Comparison of ENCODE assay signal across 8 cellular contexts in the genomic region with DNA sequence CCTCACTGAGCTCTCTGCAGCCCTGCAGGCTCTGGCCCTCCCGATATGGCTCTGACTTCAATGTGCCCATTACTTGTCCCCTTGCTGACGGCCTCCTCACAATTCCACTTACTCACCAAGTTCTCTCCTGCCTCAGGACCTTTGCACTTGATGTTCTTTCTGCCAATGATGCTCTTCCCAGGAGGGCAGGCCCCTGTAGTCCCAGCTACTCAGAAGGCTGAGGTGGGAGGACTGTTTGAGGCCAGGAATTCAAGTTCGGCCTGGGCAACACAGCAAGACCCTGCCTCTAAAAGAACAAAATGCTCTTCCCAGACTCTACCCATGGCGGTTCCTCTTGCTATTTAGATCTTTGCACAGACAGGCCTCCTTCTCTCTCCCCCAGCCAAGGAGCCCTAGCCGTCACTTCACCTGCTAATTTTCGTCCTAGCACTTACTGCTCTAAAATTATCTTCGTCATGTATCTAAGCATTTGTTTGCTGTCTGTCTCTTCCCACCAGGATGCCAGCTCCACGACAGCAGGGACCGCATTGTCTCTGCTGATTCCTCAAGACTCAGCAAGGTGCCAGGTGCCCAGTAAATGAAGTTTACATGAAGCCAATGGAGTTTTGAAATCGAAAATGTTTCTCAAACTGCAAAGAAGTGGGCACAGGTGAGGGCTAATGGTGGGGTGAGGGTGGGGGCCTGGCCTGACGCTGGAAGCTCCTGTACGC. TPM values are rescaled to one million over a fixed set of nuclear protein-coding genes. Genes with fewer than 3 reads are reported as not detected.
DNase-seq lines count a peak whose midpoint lies in the region; ATAC-seq, FAIRE-seq and TF ChIP-seq lines count a peak whose summit lies in the region.

No MANE protein-coding gene starts in this region.

- TF ChIP-seq EP300 in HepG2 (IDR thresholded peaks at IDR 0.05; ENCODE audit: low read depth in 2 of 2, low read length in 2 of 2) (no peak), HepG2 (CRISPR knock-in tag; IDR thresholded peaks at IDR 0.05; ENCODE audit: borderline replicate concordance) (no peak)

- H3K4me3 ChIP-seq in HepG2 (replicated peaks in 1 of 3; ENCODE audit: insufficient read depth in 1 of 3, low read depth in 2 of 3, low read length in 3 of 3): peak overlapping the region; percentile 45 to 95 (median 90); a peak in 5 of 6 replicates
- peak overlapping the region; percentile 91 for H3K4me3 ChIP-seq in thoracic aorta

- TF ChIP-seq CTCF in HepG2 (CRISPR knock-in tag; IDR thresholded peaks at IDR 0.05) (no peak), thoracic aorta (IDR thresholded peaks at IDR 0.05) (no peak), GM10248 (IDR thresholded peaks at IDR 0.05; ENCODE audit: control extremely low read depth, extremely low read depth, low read depth, missing control alignments) (no peak)

- POLR2A ChIA-PET in HepG2 (lab: Yijun Ruan, JAX): interaction anchor here (1.3 to 4.8 kb wide), 3 partner anchors 14 to 30 kb away, joined by 3 to 40 read pairs (median 4); no protein-coding TSS in a partner anchor
- POLR2A ChIA-PET in GM10248 (lab: Yijun Ruan, JAX): interaction anchor here (0.6 kb wide), 1 partner anchor 343 kb away, joined by 3 read pairs; no protein-coding TSS in a partner anchor

- peak overlapping the region; percentile 54 for H3K4me3 Mint-ChIP-seq in activated T-cell treated with anti-CD3 and anti-CD28 coated beads, Interleukin-2, amount 50 U/mL, for 72 hours
- H3K4me3 Mint-ChIP-seq in activated T-helper 2 cell treated with anti-CD3 and anti-CD28 coated beads, Interferon-gamma antibody, Interleukin-2, Interleukin-4, amounts not matched to agents 10 μg/mL and 5 μg/mL and 100 μg/mL, durations not matched to agents 14 hours and 24 hours and 36 hours (ENCODE audit: low read depth): peak overlapping the region; percentile 52

- no peaks in the 10 kb centered on the region for H3K9me3 Mint-ChIP-seq in activated T-cell treated with anti-CD3 and anti-CD28 coated beads, Interleukin-2, amount 50 U/mL, for 72 hours
- no peaks in the 10 kb centered on the region for H3K9me3 Mint-ChIP-seq in activated T-helper 2 cell treated with anti-CD3 and anti-CD28 coated beads, Interferon-gamma antibody, Interleukin-2, Interleukin-4, amounts not matched to agents 10 μg/mL and 5 μg/mL and 100 μg/mL, durations not matched to agents 14 hours and 24 hours and 36 hours

- H3K79me2 ChIP-seq in HepG2 (ENCODE audit: insufficient read depth, low read length): peaks cover 34% of the 10 kb centered on the region

- peak overlapping the region; percentile 90 for H3K4me2 ChIP-seq in HepG2 (ENCODE audit: low read depth, low read length)

- H4K20me1 ChIP-seq in HepG2 (ENCODE audit: insufficient read depth, low read length): peaks cover 26% of the 10 kb centered on the region

- H3K27ac ChIP-seq in HepG2 (ENCODE audit: extremely low read length, insufficient read depth, low read length): no peak overlapping the region
- H3K27ac ChIP-seq in thoracic aorta: no peak overlapping the region

- H3K4me1 ChIP-seq in HepG2 (ENCODE audit: insufficient read depth, low read length) (peaks cover 60% of the 10 kb centered on the region), thoracic aorta (ENCODE audit: control insufficient read depth in 1 of 2, low read depth in 2 of 2) (peaks cover 8 to 20% of the 10 kb centered on the region in 2 donors)

- no peak for FAIRE-seq in HepG2 (lab: Jason Lieb, UNC)

- H3K27me3 Mint-ChIP-seq in activated T-cell treated with anti-CD3 and anti-CD28 coated beads, Interleukin-2, amount 50 U/mL, for 72 hours (ENCODE audit: low read depth): no peaks in the 10 kb centered on the region
- H3K27me3 Mint-ChIP-seq in activated T-helper 2 cell treated with anti-CD3 and anti-CD28 coated beads, Interferon-gamma antibody, Interleukin-2, Interleukin-4, amounts not matched to agents 10 μg/mL and 5 μg/mL and 100 μg/mL, durations not matched to agents 14 hours and 24 hours and 36 hours (ENCODE audit: low read depth): peaks cover 11% of the 10 kb centered on the region

- in situ Hi-C loops in HepG2 (cut with HindIII; ENCODE audit: extremely low pct_ligation_motif_present, low pct_unique_long_range_greater_than_20kb): loop anchor here (5.0 kb wide), 1 partner anchor 42 kb away; no protein-coding TSS in a partner anchor

- H2AFZ ChIP-seq in HepG2 (ENCODE audit: low read length): no peak overlapping the region

- H3K9me3 ChIP-seq in HepG2 (ENCODE audit: low read length): no peaks in the 10 kb centered on the region
- H3K9me3 ChIP-seq in thoracic aorta: no peaks in the 10 kb centered on the region

- TF ChIP-seq POLR2A in HepG2 (IDR thresholded peaks at IDR 0.05; ENCODE audit: insufficient read depth in 1 of 2, low read depth in 2 of 2, low read length in 2 of 2): no peak

- intact Hi-C loops in activated T-helper 2 cell treated with anti-CD3 and anti-CD28 coated beads, Interferon-gamma antibody, Interleukin-2, Interleukin-4, amounts not matched to agents 10 μg/mL and 5 μg/mL and 100 μg/mL, durations not matched to agents 14 hours and 24 hours and 36 hours (cut with micrococcal nuclease): loop anchor here (1.0 to 5.0 kb wide), 5 partner anchors 42 to 353 kb away; a partner anchor contains a TSS
- intact Hi-C loops in HepG2 (cut with micrococcal nuclease; ENCODE audit: unreplicated experiment): loop anchor here (5.0 kb wide), 1 partner anchor 37 kb away; no protein-coding TSS in a partner anchor

- CTCF ChIA-PET in HepG2 (lab: Yijun Ruan, JAX; ENCODE audit: low intra/inter-chr PET ratio, low total read pairs): interaction anchor here (1.2 to 1.6 kb wide), 3 partner anchors 22 to 179 kb away, joined by 3 to 6 read pairs (median 4); no protein-coding TSS in a partner anchor
- CTCF ChIA-PET in GM10248 (lab: Yijun Ruan, JAX): interaction anchor here (0.6 to 5.0 kb wide), 25 partner anchors 8 to 357 kb away, joined by 3 to 57 read pairs (median 5); no protein-coding TSS in a partner anchor

- H3K27ac Mint-ChIP-seq in activated T-cell treated with anti-CD3 and anti-CD28 coated beads, Interleukin-2, amount 50 U/mL, for 72 hours: no peak overlapping the region
- H3K27ac Mint-ChIP-seq in activated T-helper 2 cell treated with anti-CD3 and anti-CD28 coated beads, Interferon-gamma antibody, Interleukin-2, Interleukin-4, amounts not matched to agents 10 μg/mL and 5 μg/mL and 100 μg/mL, durations not matched to agents 14 hours and 24 hours and 36 hours: peak overlapping the region; percentile 23

- 14% methylated on average over 12 of the region's 12 CpGs for WGBS in HepG2 (ENCODE audit: low lambda C conversion rate)

- H3K4me1 Mint-ChIP-seq in activated T-cell treated with anti-CD3 and anti-CD28 coated beads, Interleukin-2, amount 50 U/mL, for 72 hours (ENCODE audit: low read depth): peaks cover 33% of the 10 kb centered on the region
- H3K4me1 Mint-ChIP-seq in activated T-helper 2 cell treated with anti-CD3 and anti-CD28 coated beads, Interferon-gamma antibody, Interleukin-2, Interleukin-4, amounts not matched to agents 10 μg/mL and 5 μg/mL and 100 μg/mL, durations not matched to agents 14 hours and 24 hours and 36 hours (ENCODE audit: low read depth): peaks cover 30% of the 10 kb centered on the region

- H3K9ac ChIP-seq in HepG2 (ENCODE audit: insufficient read depth, low read depth, low read length): peak overlapping the region; percentile 44; the same call in 1 of the 2 replicates

- BruUV-seq in HepG2 (replicated peaks; lab: Mats Ljungman, UMichigan): TSS peak; percentile 53

- H3K27me3 ChIP-seq in HepG2 (ENCODE audit: control insufficient read depth in 1 of 2, insufficient read depth in 2 of 2, low read length in 2 of 2) (no peaks in the 10 kb centered on the region; a peak in 1 of 5 replicates), thoracic aorta (replicated peaks; ENCODE audit: insufficient read depth) (no peaks in the 10 kb centered on the region)

- no peak for TF ChIP-seq RAD21 in HepG2 (CRISPR knock-in tag; IDR thresholded peaks at IDR 0.05)

- no peak for ATAC-seq in activated T-cell treated with anti-CD3 and anti-CD28 coated beads, Interleukin-2, amount 50 U/mL, for 72 hours (replicated peaks in 1 of 2)
- no peak for ATAC-seq in HepG2
- no peak for ATAC-seq in thoracic aorta (ENCODE audit: insufficient number of reproducible peaks, low FRiP score, low read depth)

- peaks cover 1 to 2% of the 10 kb centered on the region in 2 donors for H3K36me3 Mint-ChIP-seq in activated T-cell treated with anti-CD3 and anti-CD28 coated beads, Interleukin-2, amount 50 U/mL, for 72 hours (ENCODE audit: insufficient read depth in 2 of 2)
- peaks cover 12% of the 10 kb centered on the region for H3K36me3 Mint-ChIP-seq in activated T-helper 2 cell treated with anti-CD3 and anti-CD28 coated beads, Interferon-gamma antibody, Interleukin-2, Interleukin-4, amounts not matched to agents 10 μg/mL and 5 μg/mL and 100 μg/mL, durations not matched to agents 14 hours and 24 hours and 36 hours (ENCODE audit: low read depth)

- H3K36me3 ChIP-seq in HepG2 (replicated peaks in 1 of 2; ENCODE audit: control insufficient read depth in 1 of 2, insufficient read depth in 2 of 2, low read length in 2 of 2): no peaks in the 10 kb centered on the region; a peak in 2 of 5 replicates
- no peaks in the 10 kb centered on the region for H3K36me3 ChIP-seq in thoracic aorta

- no peak for DNase-seq in activated T-cell treated with anti-CD3 and anti-CD28 coated beads, Interleukin-2, amount 50 U/mL, for 72 hours
- DNase-seq in activated T-cell treated with anti-CD3 and anti-CD28 coated beads, Interleukin-2, amount 50 U/mL, for 48 hours: no peak
- no peak for DNase-seq in activated T-helper 2 cell treated with anti-CD3 and anti-CD28 coated beads, Interferon-gamma antibody, Interleukin-2, Interleukin-4, amounts not matched to agents 10 μg/mL and 5 μg/mL and 100 μg/mL, durations not matched to agents 14 hours and 24 hours and 36 hours (ENCODE audit: low spot score)
- DNase-seq in HepG2 (ENCODE audit: low spot score) (no peak), thoracic aorta (ENCODE audit: low spot score) (no peak), kidney tubule cell (ENCODE audit: low spot score) (no peak), GM10248 (ENCODE audit: extremely low spot score) (no peak), SKM-1 (lab: John Stamatoyannopoulos, UW; ENCODE audit: unreplicated experiment) (no peak)

RNA-seq across cellular contexts. Expression of a gene that starts 0.6 kb away (rescaled TPM):
- total RNA-seq in activated T-cell treated with anti-CD3 and anti-CD28 coated beads, Interleukin-2, amount 50 U/mL, for 72 hours: 10 to 100 TPM; 19.5 to 21.3 TPM
- 33.5 and 36.5 TPM in 2 replicates for total RNA-seq in activated T-helper 2 cell treated with anti-CD3 and anti-CD28 coated beads, Interferon-gamma antibody, Interleukin-2, Interleukin-4, amounts not matched to agents 10 μg/mL and 5 μg/mL and 100 μg/mL, durations not matched to agents 14 hours and 24 hours and 36 hours
- total RNA-seq in HepG2 (2016; rRNA removed; fragmentation: Illumina TruSeq; extraction: Trizol) (5.1 and 5.2 TPM in 2 replicates), thoracic aorta (10 to 100 TPM; 21.0 to 31.5 TPM)
- total RNA-seq in HepG2 (2016; cell fraction: cytosol; rRNA removed; fragmentation: Illumina TruSeq; extraction: Trizol; ENCODE audit: low read depth): 2.6 and 3.4 TPM in 2 replicates
- total RNA-seq in HepG2 (2016; cell fraction: insoluble cytoplasmic fraction; rRNA removed; fragmentation: Illumina TruSeq; extraction: Trizol): 5.2 and 5.4 TPM in 2 replicates
- 4.3 and 5.6 TPM in 2 replicates for total RNA-seq in HepG2 (2016; cell fraction: membrane; rRNA removed; fragmentation: Illumina TruSeq; extraction: Trizol)
- 7.2 and 9.2 TPM in 2 replicates for total RNA-seq in HepG2 (2016; cell fraction: nucleus; rRNA removed; fragmentation: Illumina TruSeq; extraction: Trizol)
- 3.4 and 3.9 TPM in 2 replicates for polyA plus RNA-seq in HepG2 (2011; rRNA removed)
- 1.9 and 2.7 TPM in 2 replicates for polyA plus RNA-seq in HepG2 (2011; cell fraction: cytosol; rRNA removed)
- 15.5 and 22.7 TPM in 2 replicates for polyA plus RNA-seq in HepG2 (2011; cell fraction: nucleus; rRNA removed)
- polyA plus RNA-seq in HepG2 (2012): 6.0 and 9.1 TPM in 2 replicates
- 3.8 and 4.7 TPM in 2 replicates for polyA plus RNA-seq in HepG2 (2016; cell fraction: cytosol; fragmentation: Illumina TruSeq; extraction: Trizol; ENCODE audit: low read depth)
- polyA plus RNA-seq in HepG2 (2016; cell fraction: insoluble cytoplasmic fraction; fragmentation: Illumina TruSeq; extraction: Trizol; ENCODE audit: low read depth): 8.3 and 10.1 TPM in 2 replicates
- 5.1 and 5.2 TPM in 2 replicates for polyA plus RNA-seq in HepG2 (2016; cell fraction: membrane; fragmentation: Illumina TruSeq; extraction: Trizol; ENCODE audit: low read depth)
- polyA plus RNA-seq in HepG2 (2016; cell fraction: nucleus; fragmentation: Illumina TruSeq; extraction: Trizol; ENCODE audit: insufficient read depth, low read depth): 24.6 and 26.3 TPM in 2 replicates
- 7.4 and 12.2 TPM in 2 replicates for polyA minus RNA-seq in HepG2 (2011; rRNA and poly(A)+ RNA removed; ENCODE audit: low replicate concordance)
- polyA minus RNA-seq in HepG2 (2011; cell fraction: cytosol; rRNA and poly(A)+ RNA removed): 6.2 and 6.7 TPM in 2 replicates
- 9.0 and 12.1 TPM in 2 replicates for polyA minus RNA-seq in HepG2 (2011; cell fraction: nucleus; rRNA and poly(A)+ RNA removed)
